In the genomic region with DNA sequence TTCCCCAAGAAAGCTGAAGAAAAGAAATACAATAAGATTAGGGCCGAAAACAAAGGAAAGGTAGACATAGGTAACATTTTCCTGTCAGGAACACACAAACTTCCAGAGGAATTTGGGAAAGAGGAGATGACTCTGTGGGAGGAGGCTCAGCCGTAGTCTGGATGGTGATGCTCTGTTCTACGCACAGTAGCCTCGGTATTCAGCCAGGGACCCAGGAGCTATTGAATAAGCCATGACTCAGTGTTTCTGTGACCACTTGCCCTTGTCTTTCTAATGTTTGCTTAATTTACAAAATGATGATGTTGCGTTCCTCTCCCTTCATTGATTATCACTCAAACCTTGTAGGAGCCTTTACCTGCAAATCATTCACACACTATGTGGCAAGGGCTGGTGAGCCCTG, we compare ENCODE assay signal across 26 cellular contexts.
DNase-seq lines count a peak whose midpoint lies in the region; ATAC-seq, FAIRE-seq and TF ChIP-seq lines count a peak whose summit lies in the region.
"Had no signal": no experiment of that assay in that cellular context is flagged by ENCODE, and none has a peak within 500 bp of the region (broad histone marks: within the 10 kb centered on the region; RNA-seq: fewer than 3 reads in every experiment).

No MANE protein-coding gene starts in this region.

- H3K9me3 Mint-ChIP-seq in astrocyte (ENCODE audit: unreplicated experiment), result no peaks in the 10 kb centered on the region
- H3K9me3 Mint-ChIP-seq in activated naive CD4-positive, alpha-beta T cell treated with anti-CD3 and anti-CD28 coated beads, Interleukin-2, amount 50 U/mL, for 72 hours, result no peaks in the 10 kb centered on the region
- H3K9me3 Mint-ChIP-seq: activated CD4-positive, alpha-beta memory T cell treated with anti-CD3 and anti-CD28 coated beads for 36 hours; activated T-helper 2 cell treated with anti-CD3 and anti-CD28 coated beads, Interferon-gamma antibody, Interleukin-2, Interleukin-4, amounts not matched to agents 10 μg/mL and 5 μg/mL and 100 μg/mL, durations not matched to agents 14 hours and 24 hours and 36 hours had no signal

- H3K27ac ChIP-seq in astrocyte (ENCODE audit: low read depth, low read length), result peak overlapping the region; percentile 30
- no peak overlapping the region for H3K27ac ChIP-seq in left ventricle myocardium inferior (replicated peaks)
- H3K27ac ChIP-seq: ascending aorta, upper lobe of right lung had no signal

- no peak overlapping the region for H2AFZ ChIP-seq in astrocyte (ENCODE audit: low read depth, low read length)

- H3K27me3 Mint-ChIP-seq in astrocyte (ENCODE audit: low read depth, unreplicated experiment), result no peaks in the 10 kb centered on the region
- H3K27me3 Mint-ChIP-seq: activated CD4-positive, alpha-beta memory T cell treated with anti-CD3 and anti-CD28 coated beads for 36 hours had no signal

- H3K27me3 ChIP-seq in astrocyte (ENCODE audit: insufficient read depth, low read length) (no peaks in the 10 kb centered on the region), left ventricle myocardium inferior (ENCODE audit: low read depth) (peaks cover 26% of the 10 kb centered on the region)
- H3K27me3 ChIP-seq: ascending aorta had no signal

- no peak overlapping the region for H3K4me3 ChIP-seq in astrocyte (ENCODE audit: insufficient read depth, low read depth, low read length)
- H3K4me3 ChIP-seq in fibroblast of the aortic adventitia (ENCODE audit: low read depth, low read length), result no peak overlapping the region
- H3K4me3 ChIP-seq in left ventricle myocardium inferior, result no peak overlapping the region
- H3K4me3 ChIP-seq: ascending aorta, K562, smooth muscle cell, upper lobe of right lung had no signal

- H3K36me3 ChIP-seq in astrocyte (ENCODE audit: insufficient read depth, low read length) (no peaks in the 10 kb centered on the region), left ventricle myocardium inferior (no peaks in the 10 kb centered on the region)
- H3K36me3 ChIP-seq: ascending aorta, upper lobe of right lung had no signal

- H3K4me1 ChIP-seq in astrocyte (ENCODE audit: insufficient read depth, low read length) (peaks cover 47% of the 10 kb centered on the region), left ventricle myocardium inferior (no peaks in the 10 kb centered on the region)
- H3K4me1 ChIP-seq: ascending aorta, upper lobe of right lung had no signal

- FAIRE-seq in astrocyte (lab: Jason Lieb, UNC), result no peak
- FAIRE-seq: GM18507, K562 had no signal

- H3K9me3 ChIP-seq in astrocyte (ENCODE audit: insufficient read depth, low read depth, low read length), result no peaks in the 10 kb centered on the region
- H3K9me3 ChIP-seq in left ventricle myocardium inferior (replicated peaks), result no peaks in the 10 kb centered on the region
- H3K9me3 ChIP-seq: ascending aorta, upper lobe of right lung had no signal

- H3K79me2 ChIP-seq in astrocyte (ENCODE audit: insufficient read depth, low read length), result peaks cover 41% of the 10 kb centered on the region

- no peak for TF ChIP-seq CTCF in astrocyte (IDR thresholded peaks at IDR 0.05; ENCODE audit: insufficient read depth, low read depth, low read length)
- TF ChIP-seq CTCF in fibroblast of the aortic adventitia (IDR thresholded peaks at IDR 0.05; ENCODE audit: insufficient read depth, low read length), result no peak
- no peak for TF ChIP-seq CTCF in left ventricle myocardium inferior (IDR thresholded peaks at IDR 0.05; ENCODE audit: borderline replicate concordance)

- H3K9ac ChIP-seq in astrocyte (ENCODE audit: low read length), result no peak overlapping the region

- H3K4me3 Mint-ChIP-seq in astrocyte (ENCODE audit: unreplicated experiment), result no peak overlapping the region
- H3K4me3 Mint-ChIP-seq: activated CD4-positive, alpha-beta memory T cell treated with anti-CD3 and anti-CD28 coated beads for 36 hours; activated naive CD8-positive, alpha-beta T cell had no signal

- peaks cover 13% of the 10 kb centered on the region for H3K36me3 Mint-ChIP-seq in astrocyte (ENCODE audit: low read depth, unreplicated experiment)
- H3K36me3 Mint-ChIP-seq in activated naive CD4-positive, alpha-beta T cell treated with anti-CD3 and anti-CD28 coated beads, Interleukin-2, amount 50 U/mL, for 72 hours, result no peaks in the 10 kb centered on the region
- H3K36me3 Mint-ChIP-seq: activated CD4-positive, alpha-beta memory T cell treated with anti-CD3 and anti-CD28 coated beads for 36 hours; activated naive CD8-positive, alpha-beta T cell had no signal

- ATAC-seq in HG03457 (IDR thresholded peaks at IDR 0.05; ENCODE audit: unreplicated experiment), result no peak
- no peak for ATAC-seq in activated naive CD4-positive, alpha-beta T cell treated with anti-CD3 and anti-CD28 coated beads, Interleukin-2, amount 50 U/mL, for 72 hours
- ATAC-seq: K562, upper lobe of right lung had no signal

- no peaks in the 10 kb centered on the region for H4K20me1 ChIP-seq in astrocyte (ENCODE audit: insufficient read depth, low read length)

- DNase-seq in HCEC 1CT, result peak; percentile 40
- peak; percentile 82 for DNase-seq in astrocyte (ENCODE audit: low read depth)
- peak; percentile 71 for DNase-seq in fibroblast of the aortic adventitia (ENCODE audit: low read depth)
- DNase-seq in renal cortical epithelial cell (ENCODE audit: low read depth), result peak; percentile 10
- DNase-seq in stimulated activated CD4-positive, alpha-beta T cell treated with anti-CD3 and anti-CD28 coated beads, Interleukin-4, amount 100 ng/mL, for 24 hours, result no peak
- no peak for DNase-seq in activated naive CD4-positive, alpha-beta T cell treated with anti-CD3 and anti-CD28 coated beads, Interleukin-2, amount 50 U/mL, for 72 hours (ENCODE audit: low spot score in 2 of 2)
- no peak for DNase-seq in left ventricle myocardium inferior
- DNase-seq: activated CD4-positive, alpha-beta memory T cell treated with anti-CD3 and anti-CD28 coated beads for 36 hours; activated CD8-positive, alpha-beta memory T cell treated with anti-CD3 and anti-CD28 coated beads, Interleukin-2, amount 50 U/mL, for 48 hours; cerebellar nuclear complex; DMS53; GDM1; GOT3; NCI-H146; OCI-M1; Right ventricle myocardium superior; stimulated activated CD4-positive, alpha-beta T cell treated with anti-CD3 and anti-CD28 coated beads, Interleukin-2, amount 100 ng/mL, for 24 hours; substantia nigra; upper lobe of right lung had no signal

- peaks cover 45% of the 10 kb centered on the region for H3K4me1 Mint-ChIP-seq in astrocyte (ENCODE audit: low read depth, unreplicated experiment)

- H3K4me2 ChIP-seq in astrocyte (ENCODE audit: low read length), result peak overlapping the region; percentile 8
- H3K4me2 ChIP-seq: smooth muscle cell had no signal

- peak overlapping the region; percentile 41 for H3K27ac Mint-ChIP-seq in astrocyte (ENCODE audit: unreplicated experiment)
- H3K27ac Mint-ChIP-seq in activated naive CD4-positive, alpha-beta T cell treated with anti-CD3 and anti-CD28 coated beads, Interleukin-2, amount 50 U/mL, for 72 hours, result no peak overlapping the region
- H3K27ac Mint-ChIP-seq: activated CD4-positive, alpha-beta memory T cell treated with anti-CD3 and anti-CD28 coated beads for 36 hours; activated naive CD8-positive, alpha-beta T cell; activated T-helper 2 cell treated with anti-CD3 and anti-CD28 coated beads, Interferon-gamma antibody, Interleukin-2, Interleukin-4, amounts not matched to agents 10 μg/mL and 5 μg/mL and 100 μg/mL, durations not matched to agents 14 hours and 24 hours and 36 hours had no signal

- intact Hi-C loops in left ventricle myocardium inferior (cut with micrococcal nuclease), result no loop called here

Comparison
In these comparisons a context has a peak if more than half of its experiments do, and no peak if none do; other contexts are left out.
1. DNase-seq: peak in HCEC 1CT (single experiment), astrocyte (single experiment), fibroblast of the aortic adventitia (single experiment) and renal cortical epithelial cell (single experiment); none in stimulated activated CD4-positive, alpha-beta T cell treated with anti-CD3 and anti-CD28 coated beads, Interleukin-4, amount 100 ng/mL, for 24 hours (single experiment), activated naive CD4-positive, alpha-beta T cell treated with anti-CD3 and anti-CD28 coated beads, Interleukin-2, amount 50 U/mL, for 72 hours (0 of 2) and left ventricle myocardium inferior (single experiment).